9 cellular contexts compared by ENCODE assay signal in genomic region chr6:111551521-111552231, GRCh38. TPM values are rescaled to one million over a fixed set of nuclear protein-coding genes. Genes with fewer than 3 reads are reported as not detected.
DNase-seq lines count a peak whose midpoint lies in the region; ATAC-seq, FAIRE-seq and TF ChIP-seq lines count a peak whose summit lies in the region.
"Had no signal": no experiment of that assay in that cellular context is flagged by ENCODE, and none has a peak within 500 bp of the region (broad histone marks: within the 10 kb centered on the region; RNA-seq: fewer than 3 reads in every experiment).

No MANE protein-coding gene starts in this region.

- H3K27ac ChIP-seq in WERI-Rb-1 (peak overlapping the region; percentile 54), kidney (ENCODE audit: low read depth in 2 of 2, low read length in 2 of 2) (peak overlapping the region; percentile 77 to 80), tibial nerve (peak overlapping the region in 3 of 4 donors; percentile 13 to 78 (median 73))

- TF ChIP-seq POLR2A in tibial nerve (IDR thresholded peaks at IDR 0.05), result no peak

- intact Hi-C loops in kidney (cut with DNase I), result no loop called here

- H3K27me3 ChIP-seq in WERI-Rb-1 (ENCODE audit: insufficient read depth, low read depth, severe bottlenecking) (no peaks in the 10 kb centered on the region), tibial nerve (no peaks in the 10 kb centered on the region)

- no peak for TF ChIP-seq EP300 in tibial nerve (IDR thresholded peaks at IDR 0.05)

- H3K4me1 ChIP-seq in kidney (ENCODE audit: control insufficient read depth in 1 of 2, insufficient read depth in 1 of 2, low read depth in 1 of 2, low read length in 2 of 2), result peaks cover 18 to 23% of the 10 kb centered on the region in 2 donors
- H3K4me1 ChIP-seq in tibial nerve, result peaks cover 0 to 35% (median 16%) of the 10 kb centered on the region in 4 donors

- TF ChIP-seq CTCF in WERI-Rb-1 (IDR thresholded peaks at IDR 0.05; ENCODE audit: low read depth, low read length) (no peak), kidney (IDR thresholded peaks at IDR 0.05; ENCODE audit: borderline replicate concordance, extremely low read depth, insufficient read depth) (no peak), tibial nerve (IDR thresholded peaks at IDR 0.05) (no peak)

- FAIRE-seq in kidney (lab: Jason Lieb, UNC), result no peak

- no peak overlapping the region for H3K4me3 ChIP-seq in WERI-Rb-1 (ENCODE audit: low read depth, low read length)
- peak overlapping the region in 1 of 2 donors; percentile 50 for H3K4me3 ChIP-seq in kidney (ENCODE audit: low read length in 2 of 2)
- peak overlapping the region in 1 of 4 donors; percentile 3 for H3K4me3 ChIP-seq in tibial nerve

- ATAC-seq in stimulated activated naive CD8-positive, alpha-beta T cell treated with anti-CD3 and anti-CD28 coated beads, Interleukin-15, Interleukin-2, amounts not matched to agents 100 U/mL and 50 U/mL, for 24 hours, result no peak
- ATAC-seq in GM19463 (IDR thresholded peaks at IDR 0.05; ENCODE audit: unreplicated experiment), result no peak
- ATAC-seq: activated T-helper 17 cell treated with anti-CD3 and anti-CD28 coated beads, Interleukin-2, amount 50 U/mL, for 72 hours had no signal

- 45 to 62% methylated on average over 10 to 11 of the region's 11 CpGs for WGBS in tibial nerve, 2 donors

- H3K36me3 ChIP-seq in WERI-Rb-1 (no peaks in the 10 kb centered on the region), kidney (ENCODE audit: control insufficient read depth in 1 of 2, insufficient read depth in 2 of 2, low read length in 2 of 2) (no peaks in the 10 kb centered on the region), tibial nerve (no peaks in the 10 kb centered on the region)

- no peaks in the 10 kb centered on the region for H3K9me3 ChIP-seq in WERI-Rb-1 (ENCODE audit: severe bottlenecking)
- H3K9me3 ChIP-seq in kidney (ENCODE audit: control insufficient read depth in 1 of 2, low read length in 2 of 2), result no peaks in the 10 kb centered on the region
- H3K9me3 ChIP-seq in tibial nerve, result no peaks in the 10 kb centered on the region

- DNase-seq in NCI-H1105 (lab: John Stamatoyannopoulos, UW) (peak; percentile 97), WERI-Rb-1 (peak; percentile 34), kidney (no peak), tibial nerve (ENCODE audit: low spot score in 2 of 2) (no peak), inferior parietal cortex (ENCODE audit: extremely low spot score) (no peak), AG20443 (ENCODE audit: low spot score) (no peak)
- DNase-seq in stimulated activated naive CD8-positive, alpha-beta T cell treated with anti-CD3 and anti-CD28 coated beads, Interleukin-15, Interleukin-2, amounts not matched to agents 100 U/mL and 50 U/mL, for 24 hours, result no peak

- peak overlapping the region in 1 of 2 donors; percentile 47 for H3K9ac ChIP-seq in kidney (ENCODE audit: low read length in 2 of 2)

RNA-seq across cellular contexts. Expression of gene TRAF3IP2, which starts 54.0 kb away (rescaled TPM):
- total RNA-seq in kidney, result 30.0 TPM
- 15.7 TPM for polyA plus RNA-seq in kidney (ENCODE audit: insufficient read depth, low read depth, low replicate concordance)
- 10 to 100 TPM; 17.2 to 30.6 (median 19.7) TPM for total RNA-seq in tibial nerve

Comparison
In these comparisons a context has a peak if more than half of its experiments do, and no peak if none do; other contexts are left out.
1. DNase-seq: peak in NCI-H1105 (single experiment) and WERI-Rb-1 (single experiment); none in kidney (single experiment), tibial nerve (0 of 2), inferior parietal cortex (single experiment), stimulated activated naive CD8-positive, alpha-beta T cell treated with anti-CD3 and anti-CD28 coated beads, Interleukin-15, Interleukin-2, amounts not matched to agents 100 U/mL and 50 U/mL, for 24 hours (single experiment) and AG20443 (single experiment).
2. Peak in every context shown above with its lines, with median percentiles within 50 percentile points of each other: H3K27ac ChIP-seq.